ENCODE assay signal across 18 cellular contexts in the genomic region with DNA sequence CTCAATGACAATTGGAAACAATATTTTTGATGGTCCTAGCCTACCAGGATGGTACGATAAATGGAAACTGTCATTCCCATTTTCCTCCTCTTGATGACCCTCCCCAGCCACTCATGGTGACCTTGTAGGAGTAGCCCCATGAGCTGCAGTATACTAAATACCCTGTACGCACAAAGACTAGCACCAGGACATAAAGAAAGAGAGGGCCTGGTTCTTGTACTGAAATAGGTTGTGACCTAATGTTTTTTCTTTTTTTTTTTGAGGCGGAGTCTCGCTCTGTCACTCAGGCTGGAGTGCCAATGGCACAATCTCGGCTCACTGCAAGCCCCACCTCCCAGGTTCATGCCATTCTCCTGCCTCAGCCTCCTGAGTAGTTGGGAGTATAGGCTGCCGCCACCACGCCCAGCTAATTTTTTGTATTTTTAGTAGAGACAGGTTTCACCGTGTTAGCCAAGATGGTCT. TPM values are rescaled to one million over a fixed set of nuclear protein-coding genes. Genes with fewer than 3 reads are reported as not detected.
DNase-seq lines count a peak whose midpoint lies in the region; ATAC-seq and TF ChIP-seq lines count a peak whose summit lies in the region.
"Had no signal": no experiment of that assay in that cellular context is flagged by ENCODE, and none has a peak within 500 bp of the region (broad histone marks: within the 10 kb centered on the region; RNA-seq: fewer than 3 reads in every experiment).

No MANE protein-coding gene starts in this region.

- H4K20me1 ChIP-seq in BLaER1 treated with 17β-estradiol and CSF1 and Interleukin-3, amounts not matched to agents 10 nM and 100 nM: no peaks in the 10 kb centered on the region
- H4K20me1 ChIP-seq in GM23338 (replicated peaks; ENCODE audit: insufficient read depth): no peaks in the 10 kb centered on the region
- H4K20me1 ChIP-seq in smooth muscle cell (ENCODE audit: low read depth): no peaks in the 10 kb centered on the region

- POLR2A ChIA-PET in CD8-positive, alpha-beta T cell (lab: Charles Lee): interaction anchor here (0.6 to 2.2 kb wide), 4 partner anchors 22 to 704 kb away, joined by 3 to 11 read pairs (median 3); partner anchors contain the start of gene STAMBPL1

- TF ChIP-seq CTCF in CD8-positive, alpha-beta T cell (IDR thresholded peaks at IDR 0.05): no peak
- no peak for TF ChIP-seq CTCF in GM23338 (conservative IDR thresholded peaks at IDR 0.05; ENCODE audit: low read depth in 2 of 2)
- no peak for TF ChIP-seq CTCF in smooth muscle cell (IDR thresholded peaks at IDR 0.05; ENCODE audit: borderline replicate concordance, insufficient read depth, poor library complexity, severe bottlenecking)

- no peaks in the 10 kb centered on the region for H3K27me3 ChIP-seq in BLaER1 treated with 17β-estradiol and CSF1 and Interleukin-3, amounts not matched to agents 10 nM and 100 nM
- H3K27me3 ChIP-seq in CD8-positive, alpha-beta T cell (ENCODE audit: insufficient read depth, low read length): no peaks in the 10 kb centered on the region
- H3K27me3 ChIP-seq in muscle layer of colon (ENCODE audit: control insufficient read depth in 1 of 2, insufficient read depth in 2 of 2, low read length in 2 of 2) (no peaks in the 10 kb centered on the region), GM23338 (ENCODE audit: insufficient read depth) (no peaks in the 10 kb centered on the region), smooth muscle cell (ENCODE audit: low read depth) (peaks cover 8% of the 10 kb centered on the region)
- H3K27me3 ChIP-seq: BE2C, breast epithelium, suprapubic skin had no signal

- H3F3A ChIP-seq in GM23338 (replicated peaks; ENCODE audit: low read depth): no peaks in the 10 kb centered on the region
- H3F3A ChIP-seq in smooth muscle cell (ENCODE audit: low read depth): no peaks in the 10 kb centered on the region

- H3K27me3 Mint-ChIP-seq in CD8-positive, alpha-beta T cell (ENCODE audit: low read depth): no peaks in the 10 kb centered on the region
- H3K27me3 Mint-ChIP-seq in activated T-helper 2 cell treated with anti-CD3 and anti-CD28 coated beads, Interferon-gamma antibody, Interleukin-2, Interleukin-4, amounts not matched to agents 10 μg/mL and 5 μg/mL and 100 μg/mL, durations not matched to agents 14 hours and 24 hours and 36 hours (ENCODE audit: low read depth): no peaks in the 10 kb centered on the region
- no peaks in the 10 kb centered on the region for H3K27me3 Mint-ChIP-seq in GM23338 (ENCODE audit: insufficient read depth, low read depth, poor library complexity)

- no peak for DNase-seq in CD8-positive, alpha-beta T cell
- DNase-seq in activated T-helper 2 cell treated with anti-CD3 and anti-CD28 coated beads, Interferon-gamma antibody, Interleukin-2, Interleukin-4, amounts not matched to agents 10 μg/mL and 5 μg/mL and 100 μg/mL, durations not matched to agents 14 hours and 24 hours and 36 hours (ENCODE audit: low spot score): no peak
- DNase-seq in epidermal melanocyte (ENCODE audit: insufficient read length, low spot score) (no peak), GM23338 (ENCODE audit: low spot score) (no peak), smooth muscle cell (lab: John Stamatoyannopoulos, UW; ENCODE audit: unreplicated experiment) (no peak)
- DNase-seq: activated effector memory CD4-positive, alpha-beta T cell treated with anti-CD3 and anti-CD28 coated beads, Interleukin-2, amount 50 U/mL, for 16 hours; BE2C; effector memory CD4-positive, alpha-beta T cell; H7; kidney; NCI-H1436 treated with DMSO at 0.1 percent for 48 hours; NCI-H2227 treated with DMSO at 0.1 percent for 48 hours; right cardiac atrium; SHP77 had no signal

- H3K9me3 Mint-ChIP-seq in CD8-positive, alpha-beta T cell: no peaks in the 10 kb centered on the region
- no peaks in the 10 kb centered on the region for H3K9me3 Mint-ChIP-seq in activated T-helper 2 cell treated with anti-CD3 and anti-CD28 coated beads, Interferon-gamma antibody, Interleukin-2, Interleukin-4, amounts not matched to agents 10 μg/mL and 5 μg/mL and 100 μg/mL, durations not matched to agents 14 hours and 24 hours and 36 hours
- no peaks in the 10 kb centered on the region for H3K9me3 Mint-ChIP-seq in GM23338

- no peaks in the 10 kb centered on the region for H3K9me3 ChIP-seq in BLaER1 treated with 17β-estradiol and CSF1 and Interleukin-3, amounts not matched to agents 10 nM and 100 nM (replicated peaks in 1 of 11)
- no peaks in the 10 kb centered on the region for H3K9me3 ChIP-seq in CD8-positive, alpha-beta T cell (ENCODE audit: low read length)
- H3K9me3 ChIP-seq in muscle layer of colon (ENCODE audit: low read length) (no peaks in the 10 kb centered on the region), smooth muscle cell (replicated peaks; ENCODE audit: low read depth) (no peaks in the 10 kb centered on the region)
- H3K9me3 ChIP-seq: BE2C, breast epithelium, suprapubic skin had no signal

- no peak for ATAC-seq in CD8-positive, alpha-beta T cell
- no peak for ATAC-seq in GM23338
- ATAC-seq: right cardiac atrium had no signal

- H3K4me1 Mint-ChIP-seq in CD8-positive, alpha-beta T cell (ENCODE audit: low read depth): peaks cover 40% of the 10 kb centered on the region
- H3K4me1 Mint-ChIP-seq in activated T-helper 2 cell treated with anti-CD3 and anti-CD28 coated beads, Interferon-gamma antibody, Interleukin-2, Interleukin-4, amounts not matched to agents 10 μg/mL and 5 μg/mL and 100 μg/mL, durations not matched to agents 14 hours and 24 hours and 36 hours (ENCODE audit: low read depth): peaks cover 50% of the 10 kb centered on the region
- peaks cover under 1% of the 10 kb centered on the region; the same call in 2 of the 3 replicates for H3K4me1 Mint-ChIP-seq in GM23338

- H3K4me3 ChIP-seq in BLaER1 treated with 17β-estradiol and CSF1 and Interleukin-3, amounts not matched to agents 10 nM and 100 nM: 0 out of 20 replicates have a peak overlapping the region, but pooled peaks of 1 of the 10 experiments have one; percentile 4
- H3K4me3 ChIP-seq in CD8-positive, alpha-beta T cell (ENCODE audit: low read depth, low read length): no peak overlapping the region
- H3K4me3 ChIP-seq in muscle layer of colon (ENCODE audit: low read depth in 1 of 2, low read length in 2 of 2) (no peak overlapping the region), GM23338 (no peak overlapping the region), smooth muscle cell (no peak overlapping the region)
- H3K4me3 ChIP-seq: breast epithelium, suprapubic skin had no signal

- peaks cover 0 to 39% (median 16%) of the 10 kb centered on the region in 11 experiments; a peak in 13 of 22 replicates for H3K36me3 ChIP-seq in BLaER1 treated with 17β-estradiol and CSF1 and Interleukin-3, amounts not matched to agents 10 nM and 100 nM
- H3K36me3 ChIP-seq in CD8-positive, alpha-beta T cell (ENCODE audit: insufficient read depth, low read length): peaks cover 5% of the 10 kb centered on the region
- H3K36me3 ChIP-seq in muscle layer of colon (ENCODE audit: insufficient read depth, low read length) (no peaks in the 10 kb centered on the region), GM23338 (ENCODE audit: insufficient read depth) (no peaks in the 10 kb centered on the region), smooth muscle cell (ENCODE audit: low read depth) (no peaks in the 10 kb centered on the region)
- H3K36me3 ChIP-seq: breast epithelium had no signal

- peak overlapping the region in 9 of 11 experiments; percentile 7 to 92 (median 74); a peak in 17 of 22 replicates for H3K4me2 ChIP-seq in BLaER1 treated with 17β-estradiol and CSF1 and Interleukin-3, amounts not matched to agents 10 nM and 100 nM
- H3K4me2 ChIP-seq in GM23338 (no peak overlapping the region), smooth muscle cell (no peak overlapping the region)

- intact Hi-C loops in CD8-positive, alpha-beta T cell (cut with DNase I, micrococcal nuclease): no loop called here
- intact Hi-C loops in activated T-helper 2 cell treated with anti-CD3 and anti-CD28 coated beads, Interferon-gamma antibody, Interleukin-2, Interleukin-4, amounts not matched to agents 10 μg/mL and 5 μg/mL and 100 μg/mL, durations not matched to agents 14 hours and 24 hours and 36 hours (cut with micrococcal nuclease): no loop called here

- no peaks in the 10 kb centered on the region for H3K9me2 ChIP-seq in GM23338 (ENCODE audit: insufficient read depth)

- no peaks in the 10 kb centered on the region for H3K79me2 ChIP-seq in GM23338 (replicated peaks; ENCODE audit: insufficient read depth)
- no peaks in the 10 kb centered on the region for H3K79me2 ChIP-seq in smooth muscle cell (ENCODE audit: low read depth)

- H2AFZ ChIP-seq in GM23338 (no peak overlapping the region), smooth muscle cell (ENCODE audit: low read depth) (no peak overlapping the region)

- peak overlapping the region in 6 of 11 experiments; percentile 47 to 74 (median 60); a peak in 9 of 22 replicates for H3K9ac ChIP-seq in BLaER1 treated with 17β-estradiol and CSF1 and Interleukin-3, amounts not matched to agents 10 nM and 100 nM
- H3K9ac ChIP-seq in muscle layer of colon (ENCODE audit: low read length) (no peak overlapping the region), smooth muscle cell (ENCODE audit: low read depth) (no peak overlapping the region)

- H3K4me3 Mint-ChIP-seq in CD8-positive, alpha-beta T cell: no peak overlapping the region
- no peak overlapping the region for H3K4me3 Mint-ChIP-seq in activated T-helper 2 cell treated with anti-CD3 and anti-CD28 coated beads, Interferon-gamma antibody, Interleukin-2, Interleukin-4, amounts not matched to agents 10 μg/mL and 5 μg/mL and 100 μg/mL, durations not matched to agents 14 hours and 24 hours and 36 hours (ENCODE audit: low read depth)
- no peak overlapping the region for H3K4me3 Mint-ChIP-seq in GM23338

- H3K4me1 ChIP-seq in BLaER1 treated with 17β-estradiol and CSF1 and Interleukin-3, amounts not matched to agents 10 nM and 100 nM: peaks cover 7 to 64% (median 24%) of the 10 kb centered on the region in 10 experiments; a peak in 18 of 20 replicates
- H3K4me1 ChIP-seq in CD8-positive, alpha-beta T cell (ENCODE audit: insufficient read depth, low read length): peaks cover 3% of the 10 kb centered on the region
- H3K4me1 ChIP-seq in muscle layer of colon (ENCODE audit: insufficient read depth, low read length) (peaks cover 10% of the 10 kb centered on the region), GM23338 (ENCODE audit: insufficient read depth) (no peaks in the 10 kb centered on the region), smooth muscle cell (ENCODE audit: low read depth) (no peaks in the 10 kb centered on the region)
- H3K4me1 ChIP-seq: breast epithelium had no signal

- peak overlapping the region; percentile 41 for H3K27ac Mint-ChIP-seq in CD8-positive, alpha-beta T cell
- H3K27ac Mint-ChIP-seq in activated T-helper 2 cell treated with anti-CD3 and anti-CD28 coated beads, Interferon-gamma antibody, Interleukin-2, Interleukin-4, amounts not matched to agents 10 μg/mL and 5 μg/mL and 100 μg/mL, durations not matched to agents 14 hours and 24 hours and 36 hours: peak overlapping the region; percentile 87
- H3K27ac Mint-ChIP-seq in GM23338: no peak overlapping the region

- peak overlapping the region; percentile 13 to 88 (median 69); a peak in 19 of 22 replicates for H3K27ac ChIP-seq in BLaER1 treated with 17β-estradiol and CSF1 and Interleukin-3, amounts not matched to agents 10 nM and 100 nM
- H3K27ac ChIP-seq in CD8-positive, alpha-beta T cell (ENCODE audit: low read depth, low read length): no peak overlapping the region
- H3K27ac ChIP-seq in muscle layer of colon (ENCODE audit: low read depth, low read length) (peak overlapping the region; percentile 14), GM23338 (ENCODE audit: low read depth) (no peak overlapping the region), smooth muscle cell (ENCODE audit: low read depth) (no peak overlapping the region)
- H3K27ac ChIP-seq: breast epithelium, suprapubic skin had no signal

- WGBS in smooth muscle cell (ENCODE audit: low lambda C conversion rate): 97% methylated on average over 8 of the region's 8 CpGs

- CTCF ChIA-PET in CD8-positive, alpha-beta T cell (lab: Charles Lee): interaction anchor here (1.7 to 3.2 kb wide), 2 partner anchors 30 to 67 kb away, joined by 6 to 20 read pairs; no protein-coding TSS in a partner anchor

- peaks cover 65% of the 10 kb centered on the region for H3K36me3 Mint-ChIP-seq in CD8-positive, alpha-beta T cell
- H3K36me3 Mint-ChIP-seq in activated T-helper 2 cell treated with anti-CD3 and anti-CD28 coated beads, Interferon-gamma antibody, Interleukin-2, Interleukin-4, amounts not matched to agents 10 μg/mL and 5 μg/mL and 100 μg/mL, durations not matched to agents 14 hours and 24 hours and 36 hours (ENCODE audit: low read depth): peaks cover 76% of the 10 kb centered on the region
- H3K36me3 Mint-ChIP-seq in GM23338 (ENCODE audit: low read depth): peaks cover 8% of the 10 kb centered on the region; the same call in 2 of the 3 replicates

RNA-seq across cellular contexts. Expression of gene STAMBPL1, which starts 22.3 kb away (rescaled TPM):
- 10 to 100 TPM; 16.5 to 18.9 TPM for total RNA-seq in CD8-positive, alpha-beta T cell
- 44.2 and 47.2 TPM in 2 replicates for total RNA-seq in activated T-helper 2 cell treated with anti-CD3 and anti-CD28 coated beads, Interferon-gamma antibody, Interleukin-2, Interleukin-4, amounts not matched to agents 10 μg/mL and 5 μg/mL and 100 μg/mL, durations not matched to agents 14 hours and 24 hours and 36 hours
- total RNA-seq in GM23338 (2014; rRNA removed; shearing (Covaris generic)): 11.5 and 12.5 TPM in 2 replicates
- 1.8 and 2.5 TPM in 2 replicates for polyA plus RNA-seq in GM23338 (2016; fragmentation: Nextera tagmentation; extraction: Ambion mirVana)
- 1.1 and 1.2 TPM in 2 replicates for total RNA-seq in smooth muscle cell
- polyA plus RNA-seq in smooth muscle cell: 0.49 and 0.61 TPM in 2 replicates

RNA-seq across cellular contexts. Expression of gene ACTA2, which starts 50.2 kb away (rescaled TPM):
- total RNA-seq in CD8-positive, alpha-beta T cell: 1 to 10 TPM; 2.3 TPM
- 11.3 and 11.9 TPM in 2 replicates for total RNA-seq in activated T-helper 2 cell treated with anti-CD3 and anti-CD28 coated beads, Interferon-gamma antibody, Interleukin-2, Interleukin-4, amounts not matched to agents 10 μg/mL and 5 μg/mL and 100 μg/mL, durations not matched to agents 14 hours and 24 hours and 36 hours
- 2.4 and 9.4 TPM in 2 replicates for total RNA-seq in GM23338 (2014; rRNA removed; shearing (Covaris generic))
- polyA plus RNA-seq in GM23338 (2016; fragmentation: Nextera tagmentation; extraction: Ambion mirVana) (3.4 and 3.9 TPM in 2 replicates), smooth muscle cell (3,088 and 4,814 TPM in 2 replicates)
- 2,305 and 2,362 TPM in 2 replicates for total RNA-seq in smooth muscle cell
- total RNA-seq: H7 had no signal

RNA-seq across cellular contexts. Expression of gene ANKRD22, which starts 50.7 kb away (rescaled TPM):
- not detected for total RNA-seq in CD8-positive, alpha-beta T cell
- total RNA-seq in activated T-helper 2 cell treated with anti-CD3 and anti-CD28 coated beads, Interferon-gamma antibody, Interleukin-2, Interleukin-4, amounts not matched to agents 10 μg/mL and 5 μg/mL and 100 μg/mL, durations not matched to agents 14 hours and 24 hours and 36 hours: not detected in 2 replicates
- total RNA-seq in GM23338 (2014; rRNA removed; shearing (Covaris generic)): not detected in 2 replicates
- polyA plus RNA-seq in GM23338 (2016; fragmentation: Nextera tagmentation; extraction: Ambion mirVana): not detected in 2 replicates
- total RNA-seq in smooth muscle cell: 3.4 and 6.9 TPM in 2 replicates
- polyA plus RNA-seq in smooth muscle cell: 1.9 and 2.3 TPM in 2 replicates
- total RNA-seq: H7 had no signal
- polyA plus RNA-seq: right cardiac atrium had no signal

Comparison
In these comparisons a context has a peak if more than half of its experiments do, and no peak if none do; other contexts are left out.
1. H3K27ac ChIP-seq: peak in BLaER1 treated with 17β-estradiol and CSF1 and Interleukin-3, amounts not matched to agents 10 nM and 100 nM (11 of 11) and muscle layer of colon (single experiment); none in CD8-positive, alpha-beta T cell (single experiment), GM23338 (single experiment) and smooth muscle cell (single experiment).
2. H3K4me2 ChIP-seq: peak in BLaER1 treated with 17β-estradiol and CSF1 and Interleukin-3, amounts not matched to agents 10 nM and 100 nM (9 of 11); none in GM23338 (single experiment) and smooth muscle cell (single experiment).
3. H3K9ac ChIP-seq: peak in BLaER1 treated with 17β-estradiol and CSF1 and Interleukin-3, amounts not matched to agents 10 nM and 100 nM (6 of 11); none in muscle layer of colon (single experiment) and smooth muscle cell (single experiment).
4. RNA of gene ACTA2, which starts 50.2 kb away (total RNA-seq): 2,305 to 2,362 TPM in smooth muscle cell; 11.3 to 11.9 TPM in activated T-helper 2 cell treated with anti-CD3 and anti-CD28 coated beads, Interferon-gamma antibody, Interleukin-2, Interleukin-4, amounts not matched to agents 10 μg/mL and 5 μg/mL and 100 μg/mL, durations not matched to agents 14 hours and 24 hours and 36 hours, 2.4 to 9.4 TPM in GM23338 and 2.3 TPM in CD8-positive, alpha-beta T cell; every median in the first group is over 100 times any median in the second.